8 cellular contexts compared by ENCODE assay signal in genomic region chr22:27222178-27222577, GRCh38.
"Had no signal": no experiment of that assay in that cellular context is flagged by ENCODE, and none has a peak within 500 bp of the region (broad histone marks: within the 10 kb centered on the region; RNA-seq: fewer than 3 reads in every experiment).

No MANE protein-coding gene starts in this region.

- DNase-seq: GM23248, GOT3, H9, HCEC 1CT, KG1 had no signal

- H3K36me3 Mint-ChIP-seq: IgD-negative memory B cell had no signal

- H3K27me3 Mint-ChIP-seq: IgD-negative memory B cell had no signal

- H3K4me3 ChIP-seq: GM23248 had no signal

- H2AFZ ChIP-seq: GM23248 had no signal

- H3K9me3 Mint-ChIP-seq: H9 had no signal

- H3K4me1 Mint-ChIP-seq: IgD-negative memory B cell had no signal

- H3K27ac Mint-ChIP-seq: H9, IgD-negative memory B cell had no signal

- FAIRE-seq: H54, HTR-8/SVneo had no signal

- H3K4me3 Mint-ChIP-seq: H9, IgD-negative memory B cell had no signal
